In the genomic region with DNA sequence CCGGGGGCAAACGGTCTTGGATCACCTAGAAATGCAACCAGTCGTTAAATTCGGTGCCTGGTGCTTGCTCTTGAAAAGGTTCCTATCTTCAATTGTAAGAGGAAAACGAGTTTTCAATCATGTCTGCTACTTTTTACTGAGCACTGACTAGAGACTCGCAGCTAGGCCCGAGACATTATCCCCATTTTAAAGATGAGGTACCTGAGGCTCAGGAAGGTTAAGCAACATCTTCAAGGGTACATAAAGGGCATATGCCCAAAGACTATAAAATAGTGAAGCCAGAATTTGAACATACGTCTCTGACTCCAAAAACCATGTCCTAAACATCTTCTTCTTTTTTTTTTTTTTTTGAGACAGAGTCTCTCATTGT, we compare ENCODE assay signal across 8 cellular contexts. TPM values are rescaled to one million over a fixed set of nuclear protein-coding genes. Genes with fewer than 3 reads are reported as not detected.
DNase-seq lines count a peak whose midpoint lies in the region; ATAC-seq and TF ChIP-seq lines count a peak whose summit lies in the region.

No MANE protein-coding gene starts in this region.

- H3K14ac ChIP-seq in mesenchymal stem cell (ENCODE audit: low read length in 2 of 2) = no peak overlapping the region

- H3K4me3 Mint-ChIP-seq in brain (peak overlapping the region; percentile 98 to 100 (median 99)), type B pancreatic cell (peak overlapping the region; percentile 100)

- H4K91ac ChIP-seq in mesenchymal stem cell (ENCODE audit: low read length) = no peak overlapping the region

- H3K4ac ChIP-seq in mesenchymal stem cell (ENCODE audit: low read depth in 1 of 2, low read length in 2 of 2) = peak overlapping the region in 1 of 2 experiments; percentile 64

- H3K4me1 Mint-ChIP-seq in brain (peaks cover 36% of the 10 kb centered on the region), type B pancreatic cell (ENCODE audit: unreplicated experiment) (peaks cover 18% of the 10 kb centered on the region)

- peak overlapping the region in 1 of 2 experiments; percentile 0 for H3K18ac ChIP-seq in mesenchymal stem cell (ENCODE audit: low read depth in 1 of 2, low read length in 2 of 2)

- H3K36me3 Mint-ChIP-seq in brain (peaks cover 4% of the 10 kb centered on the region), type B pancreatic cell (no peaks in the 10 kb centered on the region)

- DNase-seq in cardiac muscle cell (ENCODE audit: low read depth in 1 of 2, low spot score in 1 of 2) (no peak), Right ventricle myocardium inferior (ENCODE audit: missing footprints) (no peak), mesenchymal stem cell (no peak), type B pancreatic cell (ENCODE audit: extremely low spot score, unreplicated experiment) (no peak), NCI-H2196 treated with DMSO at 0.1 percent for 48 hours (lab: John Stamatoyannopoulos, UW; ENCODE audit: unreplicated experiment) (no peak), DMS79 (lab: John Stamatoyannopoulos, UW) (no peak), GM03348 (ENCODE audit: low spot score) (no peak)

- H3K4me2 ChIP-seq in mesenchymal stem cell (ENCODE audit: low read length, poor library complexity, severe bottlenecking) = peak overlapping the region; percentile 54

- no peaks in the 10 kb centered on the region for H3K36me3 ChIP-seq in cardiac muscle cell
- H3K36me3 ChIP-seq in mesenchymal stem cell (ENCODE audit: control insufficient read depth in 1 of 2, insufficient read depth in 2 of 2, low read depth in 1 of 2, low read length in 2 of 2) = no peaks in the 10 kb centered on the region

- H3K27me3 ChIP-seq in cardiac muscle cell (no peaks in the 10 kb centered on the region), mesenchymal stem cell (ENCODE audit: control insufficient read depth in 1 of 2, insufficient read depth in 1 of 2, low read length in 2 of 2) (no peaks in the 10 kb centered on the region)

- peak overlapping the region; percentile 79 for H2AFZ ChIP-seq in mesenchymal stem cell (ENCODE audit: low read depth, low read length)

- H3K27ac Mint-ChIP-seq in brain (peak overlapping the region; percentile 96 to 98 (median 98)), type B pancreatic cell (peak overlapping the region; percentile 100)

- H3K27ac ChIP-seq in cardiac muscle cell = no peak overlapping the region
- peak overlapping the region; percentile 26 for H3K27ac ChIP-seq in mesenchymal stem cell (ENCODE audit: low read length, poor library complexity, severe bottlenecking)

- TF ChIP-seq CTCF in cardiac muscle cell (IDR thresholded peaks at IDR 0.05; ENCODE audit: low read depth, low read length) (no peak), brain (conservative IDR thresholded peaks at IDR 0.05) (no peak), type B pancreatic cell (conservative IDR thresholded peaks at IDR 0.05) (no peak)

- H2BK12ac ChIP-seq in mesenchymal stem cell (ENCODE audit: low read length in 2 of 2) = no peak overlapping the region

- peak overlapping the region; percentile 95 for H3K9ac ChIP-seq in mesenchymal stem cell (ENCODE audit: low read length)

- H2AK5ac ChIP-seq in mesenchymal stem cell (ENCODE audit: low read length, severe bottlenecking) = no peak overlapping the region

- H2BK5ac ChIP-seq in mesenchymal stem cell (ENCODE audit: low read depth, low read length, poor library complexity, severe bottlenecking) = no peak overlapping the region

- peak overlapping the region; percentile 33 for H4K8ac ChIP-seq in mesenchymal stem cell (ENCODE audit: low read length)

- H3K9me3 Mint-ChIP-seq in brain (peaks cover 0 to 3% (median 0%) of the 10 kb centered on the region in 5 experiments), type B pancreatic cell (no peaks in the 10 kb centered on the region)

- H3K27me3 Mint-ChIP-seq in brain (peaks cover 6% of the 10 kb centered on the region), type B pancreatic cell (peaks cover 4% of the 10 kb centered on the region)

- no peaks in the 10 kb centered on the region for H3K79me1 ChIP-seq in mesenchymal stem cell (replicated peaks; ENCODE audit: low read length, poor library complexity, severe bottlenecking)

- no peak overlapping the region for H2BK15ac ChIP-seq in mesenchymal stem cell (ENCODE audit: low read depth, poor library complexity, severe bottlenecking)

- intact Hi-C loops in Right ventricle myocardium inferior (cut with DNase I) = loop anchor here (5.0 to 10.0 kb wide), 2 partner anchors 90 to 282 kb away; partner anchors contain the start of genes DEPDC5, PRR14L and YWHAH

- H2BK120ac ChIP-seq in mesenchymal stem cell (ENCODE audit: low read depth, low read length) = no peak overlapping the region

- no peak for ATAC-seq in Right ventricle myocardium inferior

- H3K9me3 ChIP-seq in cardiac muscle cell (ENCODE audit: low read depth) = no peaks in the 10 kb centered on the region
- no peaks in the 10 kb centered on the region for H3K9me3 ChIP-seq in mesenchymal stem cell (ENCODE audit: control insufficient read depth, low read length)

- no peak overlapping the region for H3K23ac ChIP-seq in mesenchymal stem cell (ENCODE audit: low read length in 2 of 2)

- no peaks in the 10 kb centered on the region for H3K4me1 ChIP-seq in cardiac muscle cell (ENCODE audit: low read depth)
- peaks cover 13% of the 10 kb centered on the region for H3K4me1 ChIP-seq in mesenchymal stem cell (ENCODE audit: control insufficient read depth, insufficient read depth, low read depth, low read length)

- 77% methylated on average over 8 of the region's 8 CpGs for WGBS in mesenchymal stem cell

- H3K4me3 ChIP-seq in cardiac muscle cell = peak overlapping the region; percentile 77
- peak overlapping the region in 1 of 2 experiments; percentile 93 for H3K4me3 ChIP-seq in mesenchymal stem cell (ENCODE audit: insufficient read depth in 1 of 2, low read depth in 1 of 2, low read length in 2 of 2)

RNA-seq across cellular contexts. Expression of gene PISD, which starts 0.6 kb away (rescaled TPM):
- total RNA-seq in cardiac muscle cell = 30.8 and 39.6 TPM in 2 replicates
- polyA plus RNA-seq in cardiac muscle cell = 30.4 and 31.2 TPM in 2 replicates
- total RNA-seq in Right ventricle myocardium inferior = 18.4 TPM
- 43.0 TPM for polyA plus RNA-seq in brain (ENCODE audit: insufficient read depth, low read depth, low replicate concordance)
- 31.5 TPM for polyA plus RNA-seq in mesenchymal stem cell (2013, experiment 1 of 2)
- polyA plus RNA-seq in mesenchymal stem cell (2013, experiment 2 of 2) = 31.2 TPM
- total RNA-seq in type B pancreatic cell (ENCODE audit: low replicate concordance) = 39.5 and 47.6 TPM in 2 replicates
